Comparison of ENCODE assay signal across 11 cellular contexts in the genomic region with DNA sequence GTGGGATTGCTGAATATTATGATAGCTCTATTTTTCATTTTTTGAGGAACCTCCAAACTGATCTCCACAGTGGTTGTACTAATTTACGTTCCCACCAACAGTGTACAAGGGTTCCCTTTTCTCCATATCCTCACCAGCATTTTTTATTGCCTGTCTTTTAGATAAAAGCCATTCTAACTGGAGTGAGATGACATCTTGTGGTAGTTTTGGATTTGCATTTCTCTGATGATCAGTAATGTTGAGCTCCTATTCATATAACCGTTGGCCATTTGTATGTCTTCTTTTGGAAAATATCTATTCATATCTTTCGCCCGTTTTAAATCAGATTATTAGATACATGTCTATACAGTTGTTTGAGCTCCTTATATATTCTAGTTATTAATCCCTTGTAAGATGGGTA.
"Had no signal": no experiment of that assay in that cellular context is flagged by ENCODE, and none has a peak within 500 bp of the region (broad histone marks: within the 10 kb centered on the region; RNA-seq: fewer than 3 reads in every experiment).

No MANE protein-coding gene starts in this region.

- H3K4me2 ChIP-seq: smooth muscle cell had no signal

- H3K9me3 ChIP-seq: thyroid gland had no signal

- H3K4me1 ChIP-seq: foreskin keratinocyte, thyroid gland had no signal

- H3K27me3 ChIP-seq: thyroid gland had no signal

- H3K27ac ChIP-seq: foreskin keratinocyte, thyroid gland had no signal

- H3K36me3 ChIP-seq: thyroid gland had no signal

- DNase-seq: activated CD4-positive, alpha-beta T cell treated with anti-CD3 and anti-CD28 coated beads, Interleukin-2, amount 10 ng/mL, durations not matched to agents 24 days and 14 days; activated CD8-positive, alpha-beta memory T cell treated with anti-CD3 and anti-CD28 coated beads for 24 hours; activated naive CD4-positive, alpha-beta T cell treated with anti-CD3 and anti-CD28 coated beads for 36 hours; erythroblast; foreskin keratinocyte; left colon; natural killer cell; occipital lobe; right cardiac atrium; thyroid gland had no signal

- H3K4me3 ChIP-seq: smooth muscle cell, thyroid gland had no signal
